Comparison of ENCODE assay signal across 8 cellular contexts in the genomic region with DNA sequence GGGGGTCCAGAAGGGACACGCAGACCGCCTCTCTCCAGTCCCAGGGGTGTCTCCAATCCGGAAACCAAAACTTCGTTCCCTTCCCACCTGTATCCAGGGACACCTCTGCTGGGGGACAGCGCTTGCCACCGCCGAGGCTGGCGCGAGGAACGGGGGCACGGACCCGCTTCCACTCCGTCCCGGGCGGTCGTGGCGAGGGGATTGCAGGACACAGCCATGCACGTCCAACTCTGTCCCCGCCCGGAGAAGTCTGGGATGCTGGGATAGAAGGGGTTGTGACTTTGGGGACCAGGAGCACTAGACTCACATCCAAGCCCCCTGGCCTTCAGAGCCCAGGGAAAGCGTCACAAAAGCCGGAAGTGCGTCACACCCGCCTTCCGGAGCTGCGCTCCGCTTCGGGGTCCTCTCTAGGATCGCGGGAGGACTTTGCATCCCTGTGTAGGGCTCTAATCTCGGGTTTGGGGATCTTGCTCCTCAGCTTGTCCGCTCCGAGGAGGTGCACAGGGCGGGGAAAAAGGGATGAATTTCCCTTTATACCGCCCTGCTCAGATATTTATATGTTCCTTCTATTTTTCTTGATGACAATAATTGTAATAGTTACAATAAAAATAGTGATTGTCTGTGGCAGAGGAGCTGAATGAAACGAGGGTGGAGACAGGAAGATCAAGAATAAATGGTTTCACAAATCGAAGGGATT. TPM values are rescaled to one million over a fixed set of nuclear protein-coding genes. Genes with fewer than 3 reads are reported as not detected.
DNase-seq lines count a peak whose midpoint lies in the region; ATAC-seq, FAIRE-seq and TF ChIP-seq lines count a peak whose summit lies in the region.

A gene (minus strand): TSS at position 348 of the 697 bp plus-strand sequence. CDS start 3,707 bp downstream, outside the sequence.

- TF ChIP-seq CTCF in glutamatergic neuron (IDR thresholded peaks at IDR 0.05; ENCODE audit: partially characterized antibody, unreplicated experiment) (no peak), omental fat pad (IDR thresholded peaks at IDR 0.05) (no peak), testis (IDR thresholded peaks at IDR 0.05) (no peak)

- H3K27ac Mint-ChIP-seq in activated naive CD4-positive, alpha-beta T cell treated with anti-CD3 and anti-CD28 coated beads, Interleukin-2, amount 50 U/mL, for 72 hours = peak within 1 kb of the TSS; percentile 8 to 97
- H3K27ac Mint-ChIP-seq in glutamatergic neuron (ENCODE audit: unreplicated experiment) = peak within 1 kb of the TSS; percentile 69

- H3K4me3 ChIP-seq in SK-N-MC (peak within 1 kb of the TSS; percentile 95), testis (peak within 1 kb of the TSS; percentile 85 to 98)

- no peaks in the 10 kb centered on the region for H3K27me3 ChIP-seq in testis

- peaks cover 6% of the 10 kb centered on the region for H3K4me1 Mint-ChIP-seq in glutamatergic neuron (ENCODE audit: low read depth, unreplicated experiment)

- H3K4me1 ChIP-seq in testis = peaks cover 9% of the 10 kb centered on the region

- 0 to 1% methylated on average over 17 to 37 of the region's 37 CpGs for WGBS in testis, 2 donors

- H3K36me3 ChIP-seq in SK-N-MC (ENCODE audit: insufficient read depth, low read length) (peaks cover 29% of the 10 kb centered on the region), testis (ENCODE audit: low read depth, missing control alignments) (no peaks in the 10 kb centered on the region)

- H3K9me3 Mint-ChIP-seq in activated naive CD4-positive, alpha-beta T cell treated with anti-CD3 and anti-CD28 coated beads, Interleukin-2, amount 50 U/mL, for 72 hours = peaks cover 4 to 13% of the 10 kb centered on the region in 2 donors
- peaks cover 10% of the 10 kb centered on the region for H3K9me3 Mint-ChIP-seq in glutamatergic neuron (ENCODE audit: unreplicated experiment)

- H3K9ac ChIP-seq in SK-N-MC (ENCODE audit: insufficient read length) = peak within 1 kb of the TSS; percentile 98

- H3K4me3 Mint-ChIP-seq in glutamatergic neuron (ENCODE audit: unreplicated experiment) = peak within 1 kb of the TSS; percentile 78

- H3K36me3 Mint-ChIP-seq in activated naive CD4-positive, alpha-beta T cell treated with anti-CD3 and anti-CD28 coated beads, Interleukin-2, amount 50 U/mL, for 72 hours = peaks cover 21 to 24% of the 10 kb centered on the region in 2 donors
- peaks cover 14% of the 10 kb centered on the region for H3K36me3 Mint-ChIP-seq in glutamatergic neuron (ENCODE audit: unreplicated experiment)

- TF ChIP-seq POLR2A in testis (IDR thresholded peaks at IDR 0.05) = no peak

- peak; percentile 88 for DNase-seq in HCEC 1CT
- peak; percentile 82 for DNase-seq in MV-4-11 (lab: John Stamatoyannopoulos, UW)
- DNase-seq in SK-N-MC (ENCODE audit: low read depth, low spot score) = peak; percentile 75
- DNase-seq in activated naive CD4-positive, alpha-beta T cell treated with anti-CD3 and anti-CD28 coated beads, Interleukin-2, amount 50 U/mL, for 72 hours (ENCODE audit: low spot score in 2 of 2) = peak; percentile 72 to 78
- peak; percentile 91 for DNase-seq in glutamatergic neuron
- peak; percentile 76 for DNase-seq in omental fat pad (ENCODE audit: low spot score)
- DNase-seq in testis = peak; percentile 93

- H3K27me3 Mint-ChIP-seq in glutamatergic neuron (ENCODE audit: unreplicated experiment) = peaks cover 1% of the 10 kb centered on the region

- peak within 1 kb of the TSS; percentile 76 for H3K27ac ChIP-seq in SK-N-MC
- peak within 1 kb of the TSS; percentile 84 to 90 for H3K27ac ChIP-seq in testis

- peak; percentile 80 for FAIRE-seq in G401.6 (lab: Jason Lieb, UNC)

- H3K9me3 ChIP-seq in SK-N-MC (ENCODE audit: low read depth, low read length) = peaks cover 6% of the 10 kb centered on the region; the same call in 1 of the 2 replicates
- no peaks in the 10 kb centered on the region for H3K9me3 ChIP-seq in testis

- peak; percentile 99 to 100 for ATAC-seq in activated naive CD4-positive, alpha-beta T cell treated with anti-CD3 and anti-CD28 coated beads, Interleukin-2, amount 50 U/mL, for 72 hours
- ATAC-seq in omental fat pad (ENCODE audit: low FRiP score) = peak; percentile 89

- intact Hi-C loops in testis (cut with DNase I; ENCODE audit: low total_unique reads) = loop anchor here (10.0 kb wide), 1 partner anchor 47 kb away; a partner anchor contains a TSS

RNA-seq across cellular contexts. Expression of the gene that starts here (rescaled TPM):
- 1 to 10 TPM; 2.2 to 5.4 TPM for total RNA-seq in activated naive CD4-positive, alpha-beta T cell treated with anti-CD3 and anti-CD28 coated beads, Interleukin-2, amount 50 U/mL, for 72 hours
- total RNA-seq in glutamatergic neuron (ENCODE audit: unreplicated experiment) (8.1 TPM), omental fat pad (1 to 10 TPM; 2.8 to 5.8 (median 3.3) TPM), testis (10 to 100 TPM in 1 of 2 donors, 1 to 10 TPM in 1; 9.2 to 11.5 TPM)
- polyA plus RNA-seq in testis (ENCODE audit: insufficient read depth, low read depth, low replicate concordance) = 11.4 TPM

Comparison
In these comparisons a context has a peak if more than half of its experiments do, and no peak if none do; other contexts are left out.
1. Peak in every context shown above with its lines: DNase-seq, ATAC-seq, H3K4me3 ChIP-seq and H3K27ac ChIP-seq.